Comparison of ENCODE assay signal across 22 cellular contexts in genomic region chr13:87676254-87677042, GRCh38. TPM values are rescaled to one million over a fixed set of nuclear protein-coding genes. Genes with fewer than 3 reads are reported as not detected.
DNase-seq lines count a peak whose midpoint lies in the region; ATAC-seq and TF ChIP-seq lines count a peak whose summit lies in the region.
"Had no signal": no experiment of that assay in that cellular context is flagged by ENCODE, and none has a peak within 500 bp of the region (broad histone marks: within the 10 kb centered on the region; RNA-seq: fewer than 3 reads in every experiment).

No MANE protein-coding gene starts in this region.

- H4K20me1 ChIP-seq in GM23338 (replicated peaks; ENCODE audit: insufficient read depth): peaks cover 18% of the 10 kb centered on the region

- H2AFZ ChIP-seq in GM23338: peak overlapping the region; percentile 63; the same call in 1 of the 2 replicates

- H3K27ac ChIP-seq in GM23338 (ENCODE audit: low read depth): no peak overlapping the region
- H3K27ac ChIP-seq in dorsolateral prefrontal cortex: peak overlapping the region in 32 of 59 donors; percentile 4 to 78 (median 44)
- H3K27ac ChIP-seq: esophagus squamous epithelium, pancreas, Peyer's patch, right lobe of liver, thoracic aorta, WERI-Rb-1 had no signal

- H3K4me2 ChIP-seq in GM23338: peak overlapping the region; percentile 99

- TF ChIP-seq CTCF in GM23338 (conservative IDR thresholded peaks at IDR 0.05; ENCODE audit: low read depth in 2 of 2) (no peak), dorsolateral prefrontal cortex (IDR thresholded peaks at IDR 0.05 in 54 of 56, conservative IDR thresholded peaks at IDR 0.05 in 2 of 56; ENCODE audit: low read depth in 1 of 56, partially characterized antibody in 56 of 56) (no peak), mesothelial cell of epicardium (IDR thresholded peaks at IDR 0.05; ENCODE audit: unreplicated experiment) (no peak)

- intact Hi-C loops in dorsolateral prefrontal cortex (cut with DNase I): loop anchor here in 1 of 2 donors (10.0 kb wide), 1 partner anchor 802 kb away; no protein-coding TSS in a partner anchor

- H3K36me3 Mint-ChIP-seq in GM23338 (ENCODE audit: low read depth) (peaks cover 14% of the 10 kb centered on the region), mesothelial cell of epicardium (peaks cover 3% of the 10 kb centered on the region)

- H3K27ac Mint-ChIP-seq in GM23338 (no peak overlapping the region), mesothelial cell of epicardium (no peak overlapping the region)

- no peaks in the 10 kb centered on the region for H3K79me2 ChIP-seq in GM23338 (replicated peaks; ENCODE audit: insufficient read depth)

- no peaks in the 10 kb centered on the region for H3K36me3 ChIP-seq in GM23338 (ENCODE audit: insufficient read depth)
- H3K36me3 ChIP-seq: esophagus squamous epithelium, pancreas, Peyer's patch, right lobe of liver, thoracic aorta, WERI-Rb-1 had no signal

- peak overlapping the region; percentile 85 for H3K4me3 Mint-ChIP-seq in GM23338
- peak overlapping the region; percentile 75 for H3K4me3 Mint-ChIP-seq in mesothelial cell of epicardium

- H3F3A ChIP-seq in GM23338 (replicated peaks; ENCODE audit: low read depth): no peaks in the 10 kb centered on the region

- H3K27me3 ChIP-seq in GM23338 (ENCODE audit: insufficient read depth) (peaks cover 66% of the 10 kb centered on the region), dorsolateral prefrontal cortex (peaks cover 0 to 25% (median 0%) of the 10 kb centered on the region in 45 donors)

- no peaks in the 10 kb centered on the region for H3K9me2 ChIP-seq in GM23338 (ENCODE audit: insufficient read depth)

- DNase-seq in AG08396 (ENCODE audit: low spot score) (peak; percentile 1), GM23338 (ENCODE audit: low spot score) (peak; percentile 76), dorsolateral prefrontal cortex (no peak), mesothelial cell of epicardium (ENCODE audit: low spot score in 2 of 2, unreplicated experiment in 2 of 2) (no peak), NCI-H146 treated with DMSO at 0.1 percent for 48 hours (lab: John Stamatoyannopoulos, UW; ENCODE audit: unreplicated experiment) (no peak), NCI-H2029 (lab: John Stamatoyannopoulos, UW) (no peak), NOMO-1 (lab: John Stamatoyannopoulos, UW; ENCODE audit: unreplicated experiment in 2 of 2) (no peak)
- DNase-seq: activated gamma-delta T cell treated with Interleukin-2 at 50 U/mL for 16 hours; anterior cingulate cortex; effector CD8-positive, alpha-beta T cell; esophagus squamous epithelium; GOT3; Karpas-422; left ventricle myocardium superior; NCI-H1930; right lobe of liver; WERI-Rb-1 had no signal

- H3K9me3 Mint-ChIP-seq in GM23338: peaks cover 16% of the 10 kb centered on the region; the same call in 2 of the 3 replicates
- no peaks in the 10 kb centered on the region for H3K9me3 Mint-ChIP-seq in mesothelial cell of epicardium

- peaks cover 37% of the 10 kb centered on the region for H3K4me1 Mint-ChIP-seq in GM23338
- peaks cover 41% of the 10 kb centered on the region for H3K4me1 Mint-ChIP-seq in mesothelial cell of epicardium

- H3K27me3 Mint-ChIP-seq in GM23338 (ENCODE audit: insufficient read depth, low read depth, poor library complexity) (peaks cover 65% of the 10 kb centered on the region), mesothelial cell of epicardium (ENCODE audit: low read depth) (peaks cover 81% of the 10 kb centered on the region)

- H3K4me1 ChIP-seq in GM23338 (ENCODE audit: insufficient read depth): peaks cover 46% of the 10 kb centered on the region

- peak; percentile 7 for ATAC-seq in GM23338
- no peak for ATAC-seq in GM18511 (IDR thresholded peaks at IDR 0.05; ENCODE audit: unreplicated experiment)
- ATAC-seq: left ventricle myocardium superior had no signal

- H3K4me3 ChIP-seq in GM23338 (peak overlapping the region; percentile 88), dorsolateral prefrontal cortex (peak overlapping the region in 24 of 59 donors; percentile 51 to 86 (median 71))

TF ChIP-seq in GM23338, 12 proteins besides CTCF, POLR2A, EP300 and RAD21:
- TF ChIP-seq ZNF462 (CRISPR knock-in tag; IDR thresholded peaks at IDR 0.05) (0 out of 2 replicates have a peak, but pooled peaks have one; percentile 45), JUNB (IDR thresholded peaks at IDR 0.05; ENCODE audit: unreplicated experiment) (peak; percentile 76), EZH2phosphoT487 (IDR thresholded peaks at IDR 0.05; ENCODE audit: unreplicated experiment) (no peak), EZH2 (IDR thresholded peaks at IDR 0.05; ENCODE audit: low read depth, unreplicated experiment) (peak; percentile 41)

RNA-seq across cellular contexts. Expression of gene SLITRK5, which starts 5.3 kb away (rescaled TPM):
- total RNA-seq in GM23338 (2014; rRNA removed; shearing (Covaris generic)): 1.5 and 1.6 TPM in 2 replicates
- 0.42 and 0.50 TPM in 2 replicates for polyA plus RNA-seq in GM23338 (2016; fragmentation: Nextera tagmentation; extraction: Ambion mirVana)
- total RNA-seq in dorsolateral prefrontal cortex (10 to 100 TPM in 118 of 120 experiments, 1 to 10 TPM in 2; 7.8 to 27.3 (median 18.2) TPM), mesothelial cell of epicardium (2.3 to 2.7 TPM (median 2.4 TPM) in 3 replicates)
- total RNA-seq: T-helper 2 cell treated with Interferon-gamma antibody and Interleukin-4, amounts not matched to agents 100 ng/mL and 5 ng/mL, for 36 hours had no signal

Comparison
In these comparisons a context has a peak if more than half of its experiments do, and no peak if none do; other contexts are left out.
1. DNase-seq: peak in AG08396 (single experiment) and GM23338 (single experiment); none in dorsolateral prefrontal cortex (0 of 10), mesothelial cell of epicardium (0 of 2), NCI-H146 treated with DMSO at 0.1 percent for 48 hours (single experiment), NCI-H2029 (single experiment) and NOMO-1 (0 of 2).